ENCODE assay signal across 8 cellular contexts in genomic region chr3:194489736-194490612, GRCh38. TPM values are rescaled to one million over a fixed set of nuclear protein-coding genes. Genes with fewer than 3 reads are reported as not detected.
A peak's percentile ranks its signal among the peaks of the same experiment; 100 is the strongest.
DNase-seq lines count a peak whose midpoint lies in the region; ATAC-seq and TF ChIP-seq lines count a peak whose summit lies in the region.

No MANE protein-coding gene starts in this region.

- TF ChIP-seq EP300 in ovary (IDR thresholded peaks at IDR 0.05): no peak

- no peak overlapping the region for H3K4me3 Mint-ChIP-seq in glutamatergic neuron (ENCODE audit: unreplicated experiment)

- H3K27ac Mint-ChIP-seq in glutamatergic neuron (ENCODE audit: unreplicated experiment): no peak overlapping the region

- peak; percentile 37 for ATAC-seq in GM18873 (IDR thresholded peaks at IDR 0.05; ENCODE audit: low FRiP score, unreplicated experiment)
- peak; percentile 38 for ATAC-seq in HG03103 (IDR thresholded peaks at IDR 0.05; ENCODE audit: low read depth, unreplicated experiment)

- peaks cover 8% of the 10 kb centered on the region for H3K36me3 Mint-ChIP-seq in glutamatergic neuron (ENCODE audit: unreplicated experiment)

- 74 to 77% (median 77%) methylated on average over 7 of the region's 7 CpGs for WGBS in ovary, 3 donors

- H3K4me2 ChIP-seq in BLaER1: peak overlapping the region; percentile 37

- H3K27me3 Mint-ChIP-seq in glutamatergic neuron (ENCODE audit: unreplicated experiment): peaks cover 12% of the 10 kb centered on the region

- no peak overlapping the region for H3K27ac ChIP-seq in BLaER1
- H3K27ac ChIP-seq in ascending aorta: peak overlapping the region; percentile 91 to 95
- H3K27ac ChIP-seq in ovary: no peak overlapping the region

- H3K9me3 Mint-ChIP-seq in glutamatergic neuron (ENCODE audit: unreplicated experiment): peaks cover 8% of the 10 kb centered on the region

- TF ChIP-seq CTCF in ascending aorta (IDR thresholded peaks at IDR 0.05) (no peak), ovary (IDR thresholded peaks at IDR 0.05) (no peak), glutamatergic neuron (IDR thresholded peaks at IDR 0.05; ENCODE audit: partially characterized antibody, unreplicated experiment) (no peak)

- H3K9me3 ChIP-seq in BLaER1 (no peaks in the 10 kb centered on the region), ascending aorta (no peaks in the 10 kb centered on the region), ovary (no peaks in the 10 kb centered on the region)

- peaks cover 13% of the 10 kb centered on the region for H4K20me1 ChIP-seq in BLaER1

- H3K27me3 ChIP-seq in BLaER1 (peaks cover 8% of the 10 kb centered on the region), ascending aorta (no peaks in the 10 kb centered on the region), ovary (no peaks in the 10 kb centered on the region)

- H3K4me3 ChIP-seq in BLaER1 (no peak overlapping the region), ascending aorta (no peak overlapping the region), ovary (no peak overlapping the region)

- no peak for TF ChIP-seq POLR2A in ovary (IDR thresholded peaks at IDR 0.05)

- no peak overlapping the region for H3K9ac ChIP-seq in BLaER1

- DNase-seq in ascending aorta (ENCODE audit: low spot score in 2 of 2): no peak
- no peak for DNase-seq in ovary
- DNase-seq in glutamatergic neuron: no peak
- no peak for DNase-seq in HK-2 (ENCODE audit: unreplicated experiment)
- DNase-seq in iPS-NIHi11 (ENCODE audit: low spot score): no peak

- H3K36me3 ChIP-seq in BLaER1: no peaks in the 10 kb centered on the region
- no peaks in the 10 kb centered on the region for H3K36me3 ChIP-seq in ascending aorta
- no peaks in the 10 kb centered on the region for H3K36me3 ChIP-seq in ovary

- peaks cover 39% of the 10 kb centered on the region for H3K4me1 ChIP-seq in BLaER1
- peaks cover 15 to 24% of the 10 kb centered on the region in 2 donors for H3K4me1 ChIP-seq in ascending aorta
- peaks cover 9% of the 10 kb centered on the region for H3K4me1 ChIP-seq in ovary (ENCODE audit: insufficient read depth)

- intact Hi-C loops in ascending aorta (cut with DNase I) (loop anchor here (5.0 to 10.0 kb wide), 3 partner anchors 47 to 353 kb away; partner anchors contain the start of gene HES1), ovary (cut with DNase I) (loop anchor here in 2 of 4 donors (5.0 to 10.0 kb wide), 3 partner anchors 92 to 765 kb away; no protein-coding TSS in a partner anchor)

- H3K4me1 Mint-ChIP-seq in glutamatergic neuron (ENCODE audit: low read depth, unreplicated experiment): peaks cover 5% of the 10 kb centered on the region

RNA-seq across cellular contexts. Expression of gene ATP13A3, which starts 3.2 kb away (rescaled TPM):
- total RNA-seq in ascending aorta: 53.6 TPM
- 100 to 1,000 TPM in 1 of 7 donors, 10 to 100 TPM in 6; 41.5 to 101 (median 53.4) TPM for total RNA-seq in ovary
- 10 to 100 TPM; 13.7 to 21.5 TPM for polyA plus RNA-seq in ovary
- total RNA-seq in glutamatergic neuron (ENCODE audit: unreplicated experiment): 41.6 TPM

Comparison
In these comparisons a context has a peak if more than half of its experiments do, and no peak if none do; other contexts are left out.
1. H3K27ac ChIP-seq: peak in ascending aorta (2 of 2); none in BLaER1 (single experiment) and ovary (0 of 2).